Comparison of ENCODE assay signal across 8 cellular contexts in the genomic region with DNA sequence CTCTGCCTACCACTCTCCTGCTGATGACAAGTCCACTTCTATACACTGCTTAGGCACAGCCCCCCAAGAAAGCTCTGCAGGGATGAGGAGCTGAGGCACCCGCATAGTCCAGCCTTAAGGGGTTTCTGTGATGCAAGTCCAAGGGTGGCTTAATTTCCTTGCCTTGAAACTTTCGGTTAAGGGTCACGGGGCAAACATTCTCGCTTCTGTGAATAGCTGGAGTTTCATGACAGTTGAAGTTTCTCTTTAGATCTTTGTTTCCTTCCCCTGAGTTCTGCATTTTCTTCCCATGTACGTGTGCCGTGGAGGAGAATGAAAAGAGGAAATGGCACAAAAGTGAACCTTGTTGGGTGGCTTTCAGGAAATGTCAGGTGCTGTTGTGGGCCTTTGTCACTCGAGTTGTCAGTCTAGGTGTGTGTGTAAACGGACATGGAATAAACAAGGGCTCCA. TPM values are rescaled to one million over a fixed set of nuclear protein-coding genes. Genes with fewer than 3 reads are reported as not detected.
DNase-seq lines count a peak whose midpoint lies in the region; ATAC-seq and TF ChIP-seq lines count a peak whose summit lies in the region.

No MANE protein-coding gene starts in this region.

- intact Hi-C loops in transverse colon (cut with DNase I; ENCODE audit: low total_unique reads) = no loop called here

- peak; percentile 16 for TF ChIP-seq POLR2A in transverse colon (IDR thresholded peaks at IDR 0.05)

- H4K20me1 ChIP-seq in BLaER1 = no peaks in the 10 kb centered on the region

- peaks cover 43% of the 10 kb centered on the region for H3K4me1 ChIP-seq in BLaER1
- peaks cover 0 to 71% (median 39%) of the 10 kb centered on the region in 4 donors for H3K4me1 ChIP-seq in transverse colon

- H3K4me3 Mint-ChIP-seq in activated CD4-positive, alpha-beta memory T cell treated with anti-CD3 and anti-CD28 coated beads, Interleukin-2, amount 10 ng/mL, durations not matched to agents 7 days and 5 days = no peak overlapping the region

- H3K36me3 Mint-ChIP-seq in activated CD4-positive, alpha-beta memory T cell treated with anti-CD3 and anti-CD28 coated beads, Interleukin-2, amount 10 ng/mL, durations not matched to agents 7 days and 5 days (ENCODE audit: low read depth) = no peaks in the 10 kb centered on the region

- no peaks in the 10 kb centered on the region for H3K36me3 ChIP-seq in BLaER1
- H3K36me3 ChIP-seq in transverse colon = no peaks in the 10 kb centered on the region

- H3K4me2 ChIP-seq in BLaER1 = peak overlapping the region; percentile 83

- H3K4me3 ChIP-seq in BLaER1 = no peak overlapping the region
- no peak overlapping the region for H3K4me3 ChIP-seq in transverse colon

- H3K27ac Mint-ChIP-seq in activated CD4-positive, alpha-beta memory T cell treated with anti-CD3 and anti-CD28 coated beads, Interleukin-2, amount 10 ng/mL, durations not matched to agents 7 days and 5 days = peak overlapping the region; percentile 55

- H3K9me3 ChIP-seq in BLaER1 = 0 out of 2 replicates have a peak, but pooled peaks cover 5% of the 10 kb centered on the region
- H3K9me3 ChIP-seq in transverse colon = no peaks in the 10 kb centered on the region

- H3K27me3 ChIP-seq in BLaER1 (peaks cover 18% of the 10 kb centered on the region), transverse colon (no peaks in the 10 kb centered on the region)

- ATAC-seq in GM19035 (IDR thresholded peaks at IDR 0.05; ENCODE audit: unreplicated experiment) (peak; percentile 80), HG03108 (IDR thresholded peaks at IDR 0.05; ENCODE audit: unreplicated experiment) (peak; percentile 85), SK-N-SH treated with all-trans-retinoic acid at 6 μM for 48 hours (no peak)
- no peak for ATAC-seq in activated CD4-positive, CD25-positive, alpha-beta regulatory T cell treated with anti-CD3 and anti-CD28 coated beads, Interleukin-2, amount 50 U/mL, for 24 hours

- no peaks in the 10 kb centered on the region for H3K27me3 Mint-ChIP-seq in activated CD4-positive, alpha-beta memory T cell treated with anti-CD3 and anti-CD28 coated beads, Interleukin-2, amount 10 ng/mL, durations not matched to agents 7 days and 5 days

- no peak for TF ChIP-seq CTCF in transverse colon (IDR thresholded peaks at IDR 0.05)

- TF ChIP-seq EP300 in transverse colon (IDR thresholded peaks at IDR 0.05; ENCODE audit: low read depth) = no peak

- H3K27ac ChIP-seq in BLaER1 (peak overlapping the region; percentile 24; the same call in 1 of the 2 replicates), transverse colon (peak overlapping the region; percentile 78 to 88 (median 82))

- DNase-seq in activated CD4-positive, alpha-beta memory T cell treated with anti-CD3 and anti-CD28 coated beads, Interleukin-2, amount 10 ng/mL, durations not matched to agents 7 days and 5 days = no peak
- DNase-seq in transverse colon = peak; percentile 49
- DNase-seq in NCI-H1694 (lab: John Stamatoyannopoulos, UW) = no peak

- POLR2A ChIA-PET in activated CD4-positive, alpha-beta memory T cell treated with anti-CD3 and anti-CD28 coated beads, Interleukin-2, amount 10 ng/mL, durations not matched to agents 7 days and 5 days (lab: Charles Lee) = interaction anchor here (0.7 to 1.2 kb wide), 2 partner anchors 13 to 18 kb away, joined by 3 read pairs; no protein-coding TSS in a partner anchor

- peaks cover 24% of the 10 kb centered on the region for H3K4me1 Mint-ChIP-seq in activated CD4-positive, alpha-beta memory T cell treated with anti-CD3 and anti-CD28 coated beads, Interleukin-2, amount 10 ng/mL, durations not matched to agents 7 days and 5 days

- H3K9me3 Mint-ChIP-seq in activated CD4-positive, alpha-beta memory T cell treated with anti-CD3 and anti-CD28 coated beads, Interleukin-2, amount 10 ng/mL, durations not matched to agents 7 days and 5 days = no peaks in the 10 kb centered on the region

- WGBS in transverse colon (ENCODE audit: low coverage in 1 of 2), 2 donors = 23 to 31% methylated on average over 4 to 8 of the region's 8 CpGs

- CTCF ChIA-PET in activated CD4-positive, alpha-beta memory T cell treated with anti-CD3 and anti-CD28 coated beads, Interleukin-2, amount 10 ng/mL, durations not matched to agents 7 days and 5 days (lab: Charles Lee) = interaction anchor here (1.4 kb wide), 2 partner anchors 21 to 181 kb away, joined by 3 to 4 read pairs; no protein-coding TSS in a partner anchor

- no peak overlapping the region for H3K9ac ChIP-seq in BLaER1

- in situ Hi-C loops in transverse colon (cut with MboI; ENCODE audit: low pct_ligation_motif_present in 1 of 4, low pct_unique_long_range_greater_than_20kb in 1 of 4, low sequenced_read_pairs in 3 of 4) = no loop called here

TF ChIP-seq in SK-N-SH treated with all-trans-retinoic acid at 6 μM for 48 hours, 23 proteins besides CTCF, POLR2A, EP300 and RAD21:
- TF ChIP-seq ESRRG (CRISPR knock-in tag; IDR thresholded peaks at IDR 0.05) = no peak
- TF ChIP-seq, protein P1, sequence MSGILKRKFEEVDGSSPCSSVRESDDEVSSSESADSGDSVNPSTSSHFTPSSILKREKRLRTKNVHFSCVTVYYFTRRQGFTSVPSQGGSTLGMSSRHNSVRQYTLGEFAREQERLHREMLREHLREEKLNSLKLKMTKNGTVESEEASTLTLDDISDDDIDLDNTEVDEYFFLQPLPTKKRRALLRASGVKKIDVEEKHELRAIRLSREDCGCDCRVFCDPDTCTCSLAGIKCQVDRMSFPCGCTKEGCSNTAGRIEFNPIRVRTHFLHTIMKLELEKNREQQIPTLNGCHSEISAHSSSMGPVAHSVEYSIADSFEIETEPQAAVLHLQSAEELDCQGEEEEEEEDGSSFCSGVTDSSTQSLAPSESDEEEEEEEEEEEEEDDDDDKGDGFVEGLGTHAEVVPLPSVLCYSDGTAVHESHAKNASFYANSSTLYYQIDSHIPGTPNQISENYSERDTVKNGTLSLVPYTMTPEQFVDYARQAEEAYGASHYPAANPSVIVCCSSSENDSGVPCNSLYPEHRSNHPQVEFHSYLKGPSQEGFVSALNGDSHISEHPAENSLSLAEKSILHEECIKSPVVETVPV (CRISPR knock-in tag; IDR thresholded peaks at IDR 0.05) = no peak
- TF ChIP-seq, protein P2, sequence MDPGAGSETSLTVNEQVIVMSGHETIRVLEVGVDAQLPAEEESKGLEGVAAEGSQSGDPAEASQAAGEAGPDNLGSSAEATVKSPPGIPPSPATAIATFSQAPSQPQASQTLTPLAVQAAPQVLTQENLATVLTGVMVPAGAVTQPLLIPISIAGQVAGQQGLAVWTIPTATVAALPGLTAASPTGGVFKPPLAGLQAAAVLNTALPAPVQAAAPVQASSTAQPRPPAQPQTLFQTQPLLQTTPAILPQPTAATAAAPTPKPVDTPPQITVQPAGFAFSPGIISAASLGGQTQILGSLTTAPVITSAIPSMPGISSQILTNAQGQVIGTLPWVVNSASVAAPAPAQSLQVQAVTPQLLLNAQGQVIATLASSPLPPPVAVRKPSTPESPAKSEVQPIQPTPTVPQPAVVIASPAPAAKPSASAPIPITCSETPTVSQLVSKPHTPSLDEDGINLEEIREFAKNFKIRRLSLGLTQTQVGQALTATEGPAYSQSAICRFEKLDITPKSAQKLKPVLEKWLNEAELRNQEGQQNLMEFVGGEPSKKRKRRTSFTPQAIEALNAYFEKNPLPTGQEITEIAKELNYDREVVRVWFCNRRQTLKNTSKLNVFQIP (CRISPR knock-in tag; IDR thresholded peaks at IDR 0.05; ENCODE audit: borderline replicate concordance, low read depth) = no peak
- no peak for TF ChIP-seq ISL1 (CRISPR knock-in tag; IDR thresholded peaks at IDR 0.05)
- no peak for TF ChIP-seq BACH2 (CRISPR knock-in tag; IDR thresholded peaks at IDR 0.05; ENCODE audit: borderline replicate concordance)
- no peak for TF ChIP-seq PPARA (CRISPR knock-in tag; IDR thresholded peaks at IDR 0.05; ENCODE audit: borderline replicate concordance)
- no peak for TF ChIP-seq RARB (CRISPR knock-in tag; IDR thresholded peaks at IDR 0.05)
- TF ChIP-seq SNAI2 (CRISPR knock-in tag; IDR thresholded peaks at IDR 0.05) = no peak
- no peak for TF ChIP-seq TCF4 (CRISPR knock-in tag; IDR thresholded peaks at IDR 0.05; ENCODE audit: borderline replicate concordance)
- TF ChIP-seq ARNTL (CRISPR knock-in tag; IDR thresholded peaks at IDR 0.05; ENCODE audit: borderline replicate concordance, low read depth) = no peak
- TF ChIP-seq ZNF8 (CRISPR knock-in tag; IDR thresholded peaks at IDR 0.05) = no peak
- no peak for TF ChIP-seq GLIS3 (CRISPR knock-in tag; IDR thresholded peaks at IDR 0.05)
- TF ChIP-seq TOX (CRISPR knock-in tag; IDR thresholded peaks at IDR 0.05; ENCODE audit: borderline replicate concordance) = no peak
- no peak for TF ChIP-seq ZFP3 (CRISPR knock-in tag; IDR thresholded peaks at IDR 0.05)
- TF ChIP-seq, protein P3, sequence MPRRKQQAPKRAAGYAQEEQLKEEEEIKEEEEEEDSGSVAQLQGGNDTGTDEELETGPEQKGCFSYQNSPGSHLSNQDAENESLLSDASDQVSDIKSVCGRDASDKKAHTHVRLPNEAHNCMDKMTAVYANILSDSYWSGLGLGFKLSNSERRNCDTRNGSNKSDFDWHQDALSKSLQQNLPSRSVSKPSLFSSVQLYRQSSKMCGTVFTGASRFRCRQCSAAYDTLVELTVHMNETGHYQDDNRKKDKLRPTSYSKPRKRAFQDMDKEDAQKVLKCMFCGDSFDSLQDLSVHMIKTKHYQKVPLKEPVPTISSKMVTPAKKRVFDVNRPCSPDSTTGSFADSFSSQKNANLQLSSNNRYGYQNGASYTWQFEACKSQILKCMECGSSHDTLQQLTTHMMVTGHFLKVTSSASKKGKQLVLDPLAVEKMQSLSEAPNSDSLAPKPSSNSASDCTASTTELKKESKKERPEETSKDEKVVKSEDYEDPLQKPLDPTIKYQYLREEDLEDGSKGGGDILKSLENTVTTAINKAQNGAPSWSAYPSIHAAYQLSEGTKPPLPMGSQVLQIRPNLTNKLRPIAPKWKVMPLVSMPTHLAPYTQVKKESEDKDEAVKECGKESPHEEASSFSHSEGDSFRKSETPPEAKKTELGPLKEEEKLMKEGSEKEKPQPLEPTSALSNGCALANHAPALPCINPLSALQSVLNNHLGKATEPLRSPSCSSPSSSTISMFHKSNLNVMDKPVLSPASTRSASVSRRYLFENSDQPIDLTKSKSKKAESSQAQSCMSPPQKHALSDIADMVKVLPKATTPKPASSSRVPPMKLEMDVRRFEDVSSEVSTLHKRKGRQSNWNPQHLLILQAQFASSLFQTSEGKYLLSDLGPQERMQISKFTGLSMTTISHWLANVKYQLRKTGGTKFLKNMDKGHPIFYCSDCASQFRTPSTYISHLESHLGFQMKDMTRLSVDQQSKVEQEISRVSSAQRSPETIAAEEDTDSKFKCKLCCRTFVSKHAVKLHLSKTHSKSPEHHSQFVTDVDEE (CRISPR knock-in tag; IDR thresholded peaks at IDR 0.05) = no peak
- TF ChIP-seq ZNF70 (CRISPR knock-in tag; IDR thresholded peaks at IDR 0.05) = no peak
- no peak for TF ChIP-seq ZC3H10 (CRISPR knock-in tag; IDR thresholded peaks at IDR 0.05)
- TF ChIP-seq ZFP30 (CRISPR knock-in tag; IDR thresholded peaks at IDR 0.05) = no peak

RNA-seq across cellular contexts. Expression of a gene that starts 7.0 kb away (rescaled TPM):
- 10 to 100 TPM; 13.8 TPM for total RNA-seq in activated CD4-positive, alpha-beta memory T cell treated with anti-CD3 and anti-CD28 coated beads, Interleukin-2, amount 10 ng/mL, durations not matched to agents 7 days and 5 days
- total RNA-seq in transverse colon = 100 to 1,000 TPM in 3 of 4 donors, 10 to 100 TPM in 1; 93.5 to 195 (median 139) TPM

Comparison
In these comparisons a context has a peak if more than half of its experiments do, and no peak if none do; other contexts are left out.
1. ATAC-seq: peak in GM19035 (single experiment) and HG03108 (single experiment); none in activated CD4-positive, CD25-positive, alpha-beta regulatory T cell treated with anti-CD3 and anti-CD28 coated beads, Interleukin-2, amount 50 U/mL, for 24 hours (0 of 2) and SK-N-SH treated with all-trans-retinoic acid at 6 μM for 48 hours (single experiment).
2. RNA of a gene that starts 7.0 kb away (total RNA-seq): 93.5 to 195 TPM in transverse colon; 13.8 TPM in activated CD4-positive, alpha-beta memory T cell treated with anti-CD3 and anti-CD28 coated beads, Interleukin-2, amount 10 ng/mL, durations not matched to agents 7 days and 5 days; every median in the first group is over 4 times any median in the second.